Comparison of ENCODE assay signal across 25 cellular contexts in the genomic region with DNA sequence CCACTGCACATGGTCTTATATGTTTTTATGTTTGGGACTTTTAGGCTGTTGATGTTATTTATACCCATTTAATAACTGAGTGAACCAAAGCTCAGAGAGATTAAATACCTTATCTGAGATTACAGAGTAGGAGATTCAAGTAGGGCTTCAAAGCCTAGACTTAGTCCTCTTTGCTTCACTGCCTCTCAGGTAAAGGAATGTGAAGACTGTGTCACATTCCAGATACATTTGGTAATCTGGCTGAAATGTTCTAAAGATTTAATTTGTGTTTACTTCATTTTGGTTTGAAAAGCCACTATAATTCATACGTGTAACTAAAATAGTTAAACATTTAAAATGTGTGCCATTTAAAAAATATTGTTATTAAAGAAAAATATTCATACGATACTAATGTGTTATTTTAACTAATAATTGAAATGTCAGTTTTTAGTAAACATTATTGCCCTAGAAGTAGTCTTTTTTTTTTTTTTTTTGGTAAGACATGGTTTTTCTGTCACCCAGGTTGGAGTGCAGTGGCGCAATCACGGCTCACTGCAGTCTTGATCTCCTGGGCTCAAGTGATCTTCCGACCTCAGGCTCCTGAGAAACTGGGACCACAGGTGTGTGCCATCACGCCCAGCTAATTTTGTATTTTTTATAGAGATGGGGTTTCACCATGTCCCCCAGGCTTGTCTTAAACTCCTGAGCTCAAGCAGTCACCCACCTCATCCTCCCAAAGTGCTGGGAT.
"Had no signal": no experiment of that assay in that cellular context is flagged by ENCODE, and none has a peak within 500 bp of the region (broad histone marks: within the 10 kb centered on the region; RNA-seq: fewer than 3 reads in every experiment).

No MANE protein-coding gene starts in this region.

- H3K36me3 Mint-ChIP-seq: immature natural killer cell had no signal

- H3K4me1 Mint-ChIP-seq: activated CD4-positive, alpha-beta T cell treated with anti-CD3 and anti-CD28 coated beads for 36 hours had no signal

- H3K4me3 Mint-ChIP-seq: activated CD4-positive, alpha-beta T cell treated with anti-CD3 and anti-CD28 coated beads for 36 hours; activated T-helper 1 cell treated with anti-CD3 and anti-CD28 coated beads, Interleukin-12 subunit alpha, Interleukin-12 subunit beta, Interleukin-2, Interleukin-4 antibody, amounts not matched to agents 30 ng/mL and 10 ng/mL and 1 ng/mL, durations not matched to agents 14 hours and 24 hours and 36 hours; immature natural killer cell; nephron; T-helper 2 cell treated with Interferon-gamma antibody and Interleukin-4, amounts not matched to agents 5 μg/mL and 100 μg/mL, for 36 hours had no signal

- DNase-seq: activated CD4-positive, alpha-beta T cell treated with anti-CD3 and anti-CD28 coated beads for 36 hours; activated CD4-positive, alpha-beta T cell treated with anti-CD3 and anti-CD28 coated beads, Interleukin-2, amount 50 U/mL, for 48 hours; activated CD4-positive, CD25-positive, alpha-beta regulatory T cell; activated CD8-positive, alpha-beta memory T cell treated with anti-CD3 and anti-CD28 coated beads for 24 hours; activated gamma-delta T cell treated with Interleukin-2 at 50 U/mL for 16 hours; activated naive CD4-positive, alpha-beta T cell treated with anti-CD3 and anti-CD28 coated beads, Interleukin-2, amount 50 U/mL, for 16 hours; amniotic stem cell; caudate nucleus; foreskin keratinocyte; heart left ventricle; hypothalamus; immature natural killer cell; kidney; retina; stimulated activated CD4-positive, alpha-beta T cell treated with anti-CD3 and anti-CD28 coated beads, Interleukin-15, amount 100 ng/mL, for 24 hours; stimulated activated CD4-positive, alpha-beta T cell treated with anti-CD3 and anti-CD28 coated beads, Interleukin-2, amount 100 ng/mL, for 24 hours; stimulated activated naive CD4-positive, alpha-beta T cell; T-helper 1 cell; transverse colon had no signal

- H3K36me3 ChIP-seq: esophagus muscularis mucosa, heart left ventricle, transverse colon, vagina had no signal

- H3K9me3 Mint-ChIP-seq: activated T-helper 1 cell treated with anti-CD3 and anti-CD28 coated beads, Interleukin-12 subunit alpha, Interleukin-12 subunit beta, Interleukin-2, Interleukin-4 antibody, amounts not matched to agents 30 ng/mL and 10 ng/mL and 1 ng/mL, durations not matched to agents 14 hours and 24 hours and 36 hours; immature natural killer cell; nephron; T-helper 2 cell treated with Interferon-gamma antibody and Interleukin-4, amounts not matched to agents 5 μg/mL and 100 μg/mL, for 36 hours had no signal

- H3K27me3 ChIP-seq: esophagus muscularis mucosa, foreskin keratinocyte, heart left ventricle, transverse colon, vagina had no signal

- H3K4me1 ChIP-seq: foreskin keratinocyte, vagina had no signal

- H3K4me3 ChIP-seq: esophagus muscularis mucosa, heart left ventricle, lung, transverse colon, vagina had no signal

- H3K27ac Mint-ChIP-seq: activated CD4-positive, alpha-beta T cell treated with anti-CD3 and anti-CD28 coated beads for 36 hours; activated T-helper 1 cell treated with anti-CD3 and anti-CD28 coated beads, Interleukin-12 subunit alpha, Interleukin-12 subunit beta, Interleukin-2, Interleukin-4 antibody, amounts not matched to agents 30 ng/mL and 10 ng/mL and 1 ng/mL, durations not matched to agents 14 hours and 24 hours and 36 hours; immature natural killer cell; nephron; T-helper 2 cell treated with Interferon-gamma antibody and Interleukin-4, amounts not matched to agents 5 μg/mL and 100 μg/mL, for 36 hours had no signal

- H3K9me3 ChIP-seq: esophagus muscularis mucosa, transverse colon, vagina had no signal
